14 cellular contexts compared by ENCODE assay signal in genomic region chr1:97094257-97094972, GRCh38.
DNase-seq lines count a peak whose midpoint lies in the region; ATAC-seq and TF ChIP-seq lines count a peak whose summit lies in the region.
"Had no signal": no experiment of that assay in that cellular context is flagged by ENCODE, and none has a peak within 500 bp of the region (broad histone marks: within the 10 kb centered on the region; RNA-seq: fewer than 3 reads in every experiment).

No MANE protein-coding gene starts in this region.

- H3K36me3 ChIP-seq in PC-3 (ENCODE audit: low read depth, low read length), result no peaks in the 10 kb centered on the region

- H3F3A ChIP-seq in PC-3 (ENCODE audit: low read length, unreplicated experiment), result peaks cover 3% of the 10 kb centered on the region

- POLR2A ChIA-PET in PC-3 (lab: Charles Lee; ENCODE audit: unreplicated experiment), result interaction anchor here (0.6 kb wide), 1 partner anchor 125 kb away, joined by 4 read pairs; no protein-coding TSS in a partner anchor

- no peaks in the 10 kb centered on the region for H4K20me1 ChIP-seq in PC-3 (ENCODE audit: low read length)

- intact Hi-C loops in PC-3 (cut with micrococcal nuclease) (no loop called here), posterior vena cava (cut with DNase I) (no loop called here)

- H3K4me1 ChIP-seq in PC-3 (ENCODE audit: insufficient read depth, low read length), result peaks cover 16% of the 10 kb centered on the region

- H3K9me3 ChIP-seq in PC-3 (ENCODE audit: low read length), result no peaks in the 10 kb centered on the region

- no peak overlapping the region for H3K9ac ChIP-seq in PC-3 (ENCODE audit: low read length)

- DNase-seq in Daoy (ENCODE audit: low read depth), result peak; percentile 73
- peak; percentile 86 for DNase-seq in PC-3
- peak; percentile 61 for DNase-seq in dermis blood vessel endothelial cell
- peak; percentile 90 for DNase-seq in non-pigmented ciliary epithelial cell (ENCODE audit: low read depth)
- DNase-seq in posterior vena cava (ENCODE audit: low spot score), result no peak
- DNase-seq in NCI-H1105 (lab: John Stamatoyannopoulos, UW), result no peak
- DNase-seq in NCI-H2081 treated with DMSO at 0.1 percent for 48 hours (lab: John Stamatoyannopoulos, UW), result no peak
- DNase-seq: activated naive CD8-positive, alpha-beta T cell treated with anti-CD3 and anti-CD28 coated beads, Interleukin-2, amount 50 U/mL, for 24 hours; effector CD4-positive, alpha-beta T cell; MV-4-11; NCI-H510A treated with DMSO at 0.1 percent for 48 hours; retina; SHP77 treated with DMSO at 0.1 percent for 48 hours had no signal

- H3K27me3 ChIP-seq in PC-3 (ENCODE audit: low read length), result no peaks in the 10 kb centered on the region

- CTCF ChIA-PET in PC-3 (lab: Charles Lee), result no interaction called here

- H2AFZ ChIP-seq in PC-3 (ENCODE audit: low read length), result no peak overlapping the region

- no peaks in the 10 kb centered on the region for H3K79me2 ChIP-seq in PC-3 (ENCODE audit: low read length)

- ATAC-seq in PC-3 (peak; percentile 99), GM19463 (IDR thresholded peaks at IDR 0.05; ENCODE audit: unreplicated experiment) (no peak)
- ATAC-seq: activated naive CD8-positive, alpha-beta T cell treated with anti-CD3 and anti-CD28 coated beads, Interleukin-2, amount 50 U/mL, for 24 hours had no signal

- peak overlapping the region; percentile 48 for H3K4me2 ChIP-seq in PC-3 (ENCODE audit: low read length)

- no TSS peak for BruUV-seq in PC-3 (replicated peaks; lab: Mats Ljungman, UMichigan)

- no peaks in the 10 kb centered on the region for H3K9me2 ChIP-seq in PC-3 (replicated peaks; ENCODE audit: low read length)

- TF ChIP-seq CTCF in PC-3 (conservative IDR thresholded peaks at IDR 0.05; ENCODE audit: low read depth, low read length), result no peak

- H3K27ac ChIP-seq in PC-3 (ENCODE audit: low read length), result peak overlapping the region; percentile 76

- no peak overlapping the region for H3K4me3 ChIP-seq in PC-3 (ENCODE audit: low read length)

Comparison
In these comparisons a context has a peak if more than half of its experiments do, and no peak if none do; other contexts are left out.
1. DNase-seq: peak in Daoy (single experiment), PC-3 (single experiment), dermis blood vessel endothelial cell (single experiment) and non-pigmented ciliary epithelial cell (single experiment); none in posterior vena cava (single experiment), NCI-H1105 (single experiment) and NCI-H2081 treated with DMSO at 0.1 percent for 48 hours (single experiment).